23 cellular contexts compared by ENCODE assay signal in the genomic region with DNA sequence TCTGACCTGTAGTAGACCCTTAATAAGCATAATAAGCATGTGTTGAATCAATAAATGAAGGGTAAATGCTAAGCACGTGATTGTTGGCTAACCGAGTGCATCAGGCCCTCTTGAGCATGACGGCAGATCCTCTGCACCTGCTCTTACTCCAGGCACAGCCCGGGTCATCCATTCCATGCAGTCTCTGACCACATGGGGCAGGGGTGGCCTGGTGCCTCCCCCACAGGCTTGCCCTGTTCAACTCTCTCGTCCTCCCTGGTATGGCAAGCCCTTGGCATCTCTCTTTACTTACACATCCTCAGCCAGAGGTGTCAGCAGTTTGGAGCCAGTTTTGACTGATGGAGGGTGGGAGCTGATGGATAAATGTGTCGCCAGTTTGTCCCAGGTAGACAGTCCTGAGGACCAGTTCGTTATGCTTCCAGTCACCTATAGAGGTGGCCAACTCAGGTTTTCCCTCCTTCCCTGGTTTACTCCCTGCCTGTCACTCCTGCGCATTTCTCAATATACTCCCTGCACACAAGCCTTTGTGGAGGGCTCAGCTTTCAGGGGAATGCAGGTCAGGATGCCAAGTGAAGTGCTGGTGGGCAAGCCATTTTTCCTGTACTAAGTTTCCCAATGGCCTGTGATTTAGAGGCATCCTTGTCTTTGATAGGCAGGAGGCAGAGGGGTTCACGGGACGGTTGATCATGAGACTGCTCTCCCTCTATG.
DNase-seq lines count a peak whose midpoint lies in the region; ATAC-seq and TF ChIP-seq lines count a peak whose summit lies in the region.
"Had no signal": no experiment of that assay in that cellular context is flagged by ENCODE, and none has a peak within 500 bp of the region (broad histone marks: within the 10 kb centered on the region; RNA-seq: fewer than 3 reads in every experiment).

No MANE protein-coding gene starts in this region.

- H3K27me3 ChIP-seq in neural progenitor cell = no peaks in the 10 kb centered on the region
- H3K27me3 ChIP-seq: sigmoid colon had no signal

- H3K9me3 Mint-ChIP-seq in neural progenitor cell (peaks cover 4% of the 10 kb centered on the region), T-cell (no peaks in the 10 kb centered on the region)
- H3K9me3 Mint-ChIP-seq: activated B cell treated with CpG ODN at 0.5 μM for 24 hours; activated T-cell treated with anti-CD3 and anti-CD28 coated beads, Interleukin-2, amount 50 U/mL, for 24 hours; CD8-positive, alpha-beta memory T cell; naive thymus-derived CD4-positive, alpha-beta T cell had no signal

- ATAC-seq in T-cell (replicated peaks in 1 of 4) (no peak), HG02840 (IDR thresholded peaks at IDR 0.05; ENCODE audit: low FRiP score, unreplicated experiment) (no peak)
- ATAC-seq: naive thymus-derived CD4-positive, alpha-beta T cell had no signal

- H3K9me3 ChIP-seq in neural progenitor cell (ENCODE audit: low read depth) = no peaks in the 10 kb centered on the region
- H3K9me3 ChIP-seq: sigmoid colon had no signal

- no peak overlapping the region for H3K4me2 ChIP-seq in neural progenitor cell

- H3K27ac Mint-ChIP-seq in neural progenitor cell = peak overlapping the region; percentile 38
- H3K27ac Mint-ChIP-seq in T-cell = no peak overlapping the region
- H3K27ac Mint-ChIP-seq: activated B cell treated with CpG ODN at 0.5 μM for 24 hours; activated T-cell treated with anti-CD3 and anti-CD28 coated beads, Interleukin-2, amount 50 U/mL, for 24 hours; CD8-positive, alpha-beta memory T cell; naive thymus-derived CD4-positive, alpha-beta T cell had no signal

- H3K79me2 ChIP-seq in neural progenitor cell (ENCODE audit: low read depth) = no peaks in the 10 kb centered on the region

- H3K36me3 Mint-ChIP-seq in neural progenitor cell = no peaks in the 10 kb centered on the region
- no peaks in the 10 kb centered on the region for H3K36me3 Mint-ChIP-seq in T-cell
- H3K36me3 Mint-ChIP-seq: CD8-positive, alpha-beta memory T cell; naive thymus-derived CD4-positive, alpha-beta T cell had no signal

- CTCF ChIA-PET in T-cell (lab: Charles Lee) = no interaction called here

- POLR2A ChIA-PET in T-cell (lab: Charles Lee) = no interaction called here

- no peaks in the 10 kb centered on the region for H3K4me1 ChIP-seq in neural progenitor cell

- H3K9ac ChIP-seq in neural progenitor cell = no peak overlapping the region

- DNase-seq in DMS53 treated with DMSO at 0.1 percent for 48 hours (lab: John Stamatoyannopoulos, UW; ENCODE audit: unreplicated experiment) (peak; percentile 68), NCI-H146 (lab: John Stamatoyannopoulos, UW) (peak; percentile 84), ecto neural progenitor cell (ENCODE audit: low spot score) (peak; percentile 20), neural progenitor cell (ENCODE audit: low spot score) (no peak), nucleus accumbens (lab: John Stamatoyannopoulos, UW) (no peak), T-cell (no peak)
- DNase-seq: activated B cell treated with CpG ODN at 0.5 μM for 24 hours; activated CD4-positive, alpha-beta T cell treated with anti-CD3 and anti-CD28 coated beads, Interleukin-2, amount 50 U/mL, for 48 hours; activated naive CD4-positive, alpha-beta T cell treated with Interleukin-2 at 50 U/mL for 16 hours; activated T-cell treated with anti-CD3 and anti-CD28 coated beads, Interleukin-2, amount 50 U/mL, for 24 hours; amniotic stem cell; CD8-positive, alpha-beta memory T cell; foreskin fibroblast; H7; hippocampal formation; mesenchymal stem cell; naive thymus-derived CD4-positive, alpha-beta T cell; NCI-H1048; NCI-H2171 treated with DMSO at 0.1 percent for 48 hours; sigmoid colon; stimulated activated naive CD4-positive, alpha-beta T cell had no signal

- H3K27me3 Mint-ChIP-seq in neural progenitor cell (ENCODE audit: insufficient read depth, low read depth) (peaks cover 2% of the 10 kb centered on the region), T-cell (peaks cover 0 to 17% of the 10 kb centered on the region in 2 donors)

- H3K4me3 Mint-ChIP-seq in neural progenitor cell (no peak overlapping the region), T-cell (no peak overlapping the region)
- H3K4me3 Mint-ChIP-seq: activated B cell treated with CpG ODN at 0.5 μM for 24 hours; activated T-cell treated with anti-CD3 and anti-CD28 coated beads, Interleukin-2, amount 50 U/mL, for 24 hours; naive thymus-derived CD4-positive, alpha-beta T cell had no signal

- H3F3A ChIP-seq in neural progenitor cell (ENCODE audit: low read depth) = no peaks in the 10 kb centered on the region

- no peaks in the 10 kb centered on the region for H4K20me1 ChIP-seq in neural progenitor cell (ENCODE audit: low read depth)

- TF ChIP-seq CTCF in neural progenitor cell (IDR thresholded peaks at IDR 0.05) = no peak

- H3K4me1 Mint-ChIP-seq in neural progenitor cell = peaks cover 8% of the 10 kb centered on the region
- H3K4me1 Mint-ChIP-seq in T-cell = no peaks in the 10 kb centered on the region
- H3K4me1 Mint-ChIP-seq: activated B cell treated with CpG ODN at 0.5 μM for 24 hours; CD8-positive, alpha-beta memory T cell; naive thymus-derived CD4-positive, alpha-beta T cell had no signal

- no peak overlapping the region for H3K27ac ChIP-seq in neural progenitor cell
- H3K27ac ChIP-seq: epithelial cell of prostate, sigmoid colon had no signal

- H2AFZ ChIP-seq in neural progenitor cell (replicated peaks) = no peak overlapping the region

- H3K36me3 ChIP-seq in neural progenitor cell = no peaks in the 10 kb centered on the region
- H3K36me3 ChIP-seq: sigmoid colon had no signal

- no peak overlapping the region for H3K4me3 ChIP-seq in neural progenitor cell
- H3K4me3 ChIP-seq: sigmoid colon had no signal

Comparison
In these comparisons a context has a peak if more than half of its experiments do, and no peak if none do; other contexts are left out.
1. DNase-seq: peak in DMS53 treated with DMSO at 0.1 percent for 48 hours (single experiment), NCI-H146 (single experiment) and ecto neural progenitor cell (single experiment); none in neural progenitor cell (single experiment), nucleus accumbens (0 of 56) and T-cell (0 of 34).